ENCODE assay signal across 14 cellular contexts in the genomic region with DNA sequence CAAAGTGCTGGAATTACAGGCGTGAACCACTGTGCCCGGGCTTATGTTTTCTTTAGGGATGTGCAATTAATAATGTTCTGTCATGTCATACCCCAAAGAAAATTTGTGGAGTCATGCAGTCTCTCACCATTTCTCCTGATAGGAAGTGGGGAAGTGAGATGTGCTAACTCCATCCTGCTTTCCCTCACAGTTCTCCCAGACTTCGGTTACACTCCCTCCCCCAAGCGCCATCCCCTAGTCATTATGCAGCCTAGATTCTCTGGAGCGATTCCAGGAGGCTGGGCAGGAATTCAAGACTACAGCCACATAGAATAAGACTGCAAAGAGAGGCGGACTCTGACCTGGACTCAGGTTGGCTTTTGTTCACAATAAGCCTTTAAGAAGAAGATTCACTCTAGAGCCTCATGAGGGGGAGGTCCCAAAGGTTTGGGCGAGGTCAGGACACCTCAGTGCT.
DNase-seq lines count a peak whose midpoint lies in the region; ATAC-seq, FAIRE-seq and TF ChIP-seq lines count a peak whose summit lies in the region.
"Had no signal": no experiment of that assay in that cellular context is flagged by ENCODE, and none has a peak within 500 bp of the region (broad histone marks: within the 10 kb centered on the region; RNA-seq: fewer than 3 reads in every experiment).

No MANE protein-coding gene starts in this region.

- peak; percentile 24 for FAIRE-seq in endothelial cell of umbilical vein (lab: Jason Lieb, UNC)

- H3K4me1 ChIP-seq in endothelial cell of umbilical vein (ENCODE audit: control insufficient read depth, extremely low read depth, insufficient read depth, low read length) (peaks cover 3% of the 10 kb centered on the region), endodermal cell (ENCODE audit: control insufficient read depth, insufficient read depth, low read length) (peaks cover 4% of the 10 kb centered on the region)
- no peaks in the 10 kb centered on the region for H3K4me1 ChIP-seq in effector memory CD4-positive, alpha-beta T cell (ENCODE audit: control insufficient read depth, insufficient read depth, low read length, poor library complexity, severe bottlenecking)
- H3K4me1 ChIP-seq: gastrocnemius medialis had no signal

- no peak overlapping the region for H3K4me3 ChIP-seq in endothelial cell of umbilical vein (replicated peaks in 1 of 3; ENCODE audit: insufficient read depth in 1 of 3, low read depth in 1 of 3, low read length in 3 of 3)
- H3K4me3 ChIP-seq in endodermal cell (ENCODE audit: low read length), result no peak overlapping the region
- no peak overlapping the region for H3K4me3 ChIP-seq in effector memory CD4-positive, alpha-beta T cell (ENCODE audit: insufficient read depth, low read depth, low read length, poor library complexity, severe bottlenecking)
- H3K4me3 ChIP-seq: gastrocnemius medialis had no signal

- POLR2A ChIA-PET in endothelial cell of umbilical vein (lab: Charles Lee), result no interaction called here

- H3K27ac ChIP-seq in endothelial cell of umbilical vein (ENCODE audit: insufficient read depth, low read depth, low read length), result no peak overlapping the region
- no peak overlapping the region for H3K27ac ChIP-seq in endodermal cell (ENCODE audit: low read depth, low read length)
- no peak overlapping the region for H3K27ac ChIP-seq in effector memory CD4-positive, alpha-beta T cell (ENCODE audit: insufficient read depth, low read length, poor library complexity, severe bottlenecking)
- H3K27ac ChIP-seq: gastrocnemius medialis, neutrophil, VCaP had no signal

- H3K27me3 ChIP-seq in endothelial cell of umbilical vein (ENCODE audit: control insufficient read depth in 2 of 2, insufficient read depth in 2 of 2, low read length in 2 of 2) (no peaks in the 10 kb centered on the region), endodermal cell (ENCODE audit: control insufficient read depth, insufficient read depth, low read length, poor library complexity, severe bottlenecking) (no peaks in the 10 kb centered on the region)
- no peaks in the 10 kb centered on the region for H3K27me3 ChIP-seq in effector memory CD4-positive, alpha-beta T cell (replicated peaks; ENCODE audit: control insufficient read depth, insufficient read depth, low read length, poor library complexity, severe bottlenecking)
- H3K27me3 ChIP-seq: gastrocnemius medialis, neutrophil had no signal

- TF ChIP-seq CTCF in endothelial cell of umbilical vein (IDR thresholded peaks at IDR 0.05; ENCODE audit: extremely low read depth in 1 of 2, insufficient read depth in 1 of 2, low read depth in 1 of 2, low read length in 2 of 2) (no peak), endodermal cell (conservative IDR thresholded peaks at IDR 0.05) (no peak)

- H3K27ac Mint-ChIP-seq in endodermal cell, result no peak overlapping the region

- H2AFZ ChIP-seq in endothelial cell of umbilical vein (ENCODE audit: low read depth, low read length), result peak overlapping the region; percentile 6

- H3K36me3 Mint-ChIP-seq in endodermal cell (ENCODE audit: low read depth), result no peaks in the 10 kb centered on the region

- peaks cover 2% of the 10 kb centered on the region for H3K27me3 Mint-ChIP-seq in endodermal cell (ENCODE audit: insufficient read depth)

- H3K9ac ChIP-seq in endothelial cell of umbilical vein (replicated peaks; ENCODE audit: extremely low read depth, insufficient read depth, low read length) (no peak overlapping the region), endodermal cell (ENCODE audit: extremely low read depth, low read length, poor library complexity, severe bottlenecking) (no peak overlapping the region)

- H4K20me1 ChIP-seq in endothelial cell of umbilical vein (replicated peaks; ENCODE audit: control insufficient read depth, extremely low read depth, insufficient read depth, low read length), result no peaks in the 10 kb centered on the region

- no peaks in the 10 kb centered on the region for H3K79me2 ChIP-seq in endothelial cell of umbilical vein (ENCODE audit: control insufficient read depth, insufficient read depth, low read length)

- CTCF ChIA-PET in endothelial cell of umbilical vein (lab: Charles Lee), result interaction anchor here (0.7 to 1.0 kb wide), 2 partner anchors 24 to 38 kb away, joined by 3 to 4 read pairs; no protein-coding TSS in a partner anchor

- 88 to 93% methylated on average over 3 to 7 of the region's 7 CpGs for WGBS in endodermal cell (ENCODE audit: insufficient coverage in 1 of 2, insufficient read length in 1 of 2), 2 experiments

- H3K36me3 ChIP-seq in endothelial cell of umbilical vein (ENCODE audit: control insufficient read depth in 2 of 2, extremely low read depth in 1 of 2, insufficient read depth in 2 of 2, low read length in 2 of 2) (no peaks in the 10 kb centered on the region), endodermal cell (ENCODE audit: control insufficient read depth, insufficient read depth, low read length) (no peaks in the 10 kb centered on the region)
- no peaks in the 10 kb centered on the region for H3K36me3 ChIP-seq in effector memory CD4-positive, alpha-beta T cell (ENCODE audit: control insufficient read depth, insufficient read depth, low read length)
- H3K36me3 ChIP-seq: gastrocnemius medialis, neutrophil had no signal

- no peaks in the 10 kb centered on the region for H3K9me1 ChIP-seq in endothelial cell of umbilical vein (replicated peaks; ENCODE audit: control insufficient read depth, extremely low read depth, insufficient read depth, low read length)

- no peaks in the 10 kb centered on the region for H3K9me3 ChIP-seq in endothelial cell of umbilical vein (replicated peaks; ENCODE audit: control insufficient read depth, insufficient read depth, low read length)
- no peaks in the 10 kb centered on the region for H3K9me3 ChIP-seq in endodermal cell (ENCODE audit: control insufficient read depth, low read length)
- no peaks in the 10 kb centered on the region for H3K9me3 ChIP-seq in effector memory CD4-positive, alpha-beta T cell (ENCODE audit: control insufficient read depth, low read length)
- H3K9me3 ChIP-seq: gastrocnemius medialis, neutrophil had no signal

- TF ChIP-seq POLR2A in endothelial cell of umbilical vein (IDR thresholded peaks at IDR 0.05; ENCODE audit: low read depth, low read length), result no peak

- no peak for ATAC-seq in HG02870 (IDR thresholded peaks at IDR 0.05; ENCODE audit: unreplicated experiment)
- ATAC-seq: gastrocnemius medialis had no signal

- BruUV-seq in endothelial cell of umbilical vein (replicated peaks; lab: Mats Ljungman, UMichigan), result no TSS peak

- H3K9me3 Mint-ChIP-seq in endodermal cell, result no peaks in the 10 kb centered on the region

- H3K4me3 Mint-ChIP-seq in endodermal cell, result no peak overlapping the region

- peaks cover 17% of the 10 kb centered on the region for H3K4me1 Mint-ChIP-seq in endodermal cell

- H3K4me2 ChIP-seq in endothelial cell of umbilical vein (ENCODE audit: insufficient read depth, low read length), result no peak overlapping the region

- dilution Hi-C loops in endothelial cell of umbilical vein (cut with MboI; ENCODE audit: extremely low pct_ligation_motif_present, low sequenced_read_pairs), result no loop called here

- intact Hi-C loops in endothelial cell of umbilical vein (cut with micrococcal nuclease), result no loop called here

- peak; percentile 81 for DNase-seq in EH (ENCODE audit: low read depth)
- peak; percentile 92 for DNase-seq in NCI-H226
- peak; percentile 59 for DNase-seq in endothelial cell of umbilical vein (ENCODE audit: low read depth, low spot score)
- peak; percentile 40 for DNase-seq in occipital lobe (lab: John Stamatoyannopoulos, UW)
- no peak for DNase-seq in endodermal cell
- DNase-seq in effector memory CD4-positive, alpha-beta T cell, result no peak
- no peak for DNase-seq in HuH-7 (ENCODE audit: low spot score)
- DNase-seq: activated gamma-delta T cell treated with Interleukin-2 at 50 U/mL for 16 hours, gastrocnemius medialis, GF-D8, NCI-H524 had no signal

TF ChIP-seq in endothelial cell of umbilical vein, 7 proteins besides CTCF, POLR2A, EP300 and RAD21:
- TF ChIP-seq MYC (IDR thresholded peaks at IDR 0.05; ENCODE audit: low read depth, low read length) (no peak), JUN (IDR thresholded peaks at IDR 0.05; ENCODE audit: borderline replicate concordance, insufficient read depth, insufficient read length, low read depth) (no peak), EZH2 (IDR thresholded peaks at IDR 0.05; ENCODE audit: borderline replicate concordance, low read depth, low read length, severe bottlenecking) (no peak), FOS (IDR thresholded peaks at IDR 0.05; ENCODE audit: borderline replicate concordance, insufficient read depth, low read length) (no peak), GATA2 (IDR thresholded peaks at IDR 0.05; ENCODE audit: insufficient read depth, insufficient read length, low read depth, low read length) (no peak), POLR2AphosphoS5 (IDR thresholded peaks at IDR 0.05; ENCODE audit: insufficient read depth, low read depth, low read length) (no peak)
- TF ChIP-seq, protein P1, sequence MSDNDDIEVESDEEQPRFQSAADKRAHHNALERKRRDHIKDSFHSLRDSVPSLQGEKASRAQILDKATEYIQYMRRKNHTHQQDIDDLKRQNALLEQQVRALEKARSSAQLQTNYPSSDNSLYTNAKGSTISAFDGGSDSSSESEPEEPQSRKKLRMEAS (IDR thresholded peaks at IDR 0.05; ENCODE audit: insufficient read depth, insufficient read length), result no peak

Comparison
In these comparisons a context has a peak if more than half of its experiments do, and no peak if none do; other contexts are left out.
1. DNase-seq: peak in EH (single experiment), NCI-H226 (single experiment), endothelial cell of umbilical vein (single experiment) and occipital lobe (single experiment); none in endodermal cell (single experiment), effector memory CD4-positive, alpha-beta T cell (0 of 3) and HuH-7 (single experiment).